ENCODE assay signal across 16 cellular contexts in genomic region chr21:35399002-35399401, GRCh38.
DNase-seq lines count a peak whose midpoint lies in the region; ATAC-seq and TF ChIP-seq lines count a peak whose summit lies in the region.
"Had no signal": no experiment of that assay in that cellular context is flagged by ENCODE, and none has a peak within 500 bp of the region (broad histone marks: within the 10 kb centered on the region; RNA-seq: fewer than 3 reads in every experiment).

No MANE protein-coding gene starts in this region.

- H3K79me2 ChIP-seq in Loucy (ENCODE audit: insufficient read depth, low read length), result no peaks in the 10 kb centered on the region

- H2AFZ ChIP-seq in Loucy (ENCODE audit: low read length), result no peak overlapping the region

- H3K27me3 ChIP-seq in Loucy (ENCODE audit: insufficient read depth, low read length, poor library complexity, severe bottlenecking), result no peaks in the 10 kb centered on the region
- no peaks in the 10 kb centered on the region for H3K27me3 ChIP-seq in skeletal muscle satellite cell (ENCODE audit: control insufficient read depth, insufficient read depth, low read length)
- H3K27me3 ChIP-seq in testis, result no peaks in the 10 kb centered on the region
- H3K27me3 ChIP-seq: upper lobe of left lung had no signal

- H3K4me2 ChIP-seq in Loucy (ENCODE audit: low read depth, low read length, poor library complexity, severe bottlenecking) (peak overlapping the region; percentile 32), skeletal muscle satellite cell (ENCODE audit: low read length) (peak overlapping the region; percentile 72)

- H3K9me3 ChIP-seq in Loucy (ENCODE audit: insufficient read depth, low read depth, low read length) (no peaks in the 10 kb centered on the region), skeletal muscle satellite cell (replicated peaks; ENCODE audit: low read length) (no peaks in the 10 kb centered on the region), testis (no peaks in the 10 kb centered on the region)
- H3K9me3 ChIP-seq: upper lobe of left lung had no signal

- H3K4me1 ChIP-seq in Loucy (ENCODE audit: insufficient read depth, low read length, poor library complexity, severe bottlenecking), result peaks cover 3% of the 10 kb centered on the region
- peaks cover 29% of the 10 kb centered on the region for H3K4me1 ChIP-seq in skeletal muscle satellite cell (ENCODE audit: control insufficient read depth, insufficient read depth, low read length)
- H3K4me1 ChIP-seq in testis, result no peaks in the 10 kb centered on the region

- no peaks in the 10 kb centered on the region for H3K36me3 Mint-ChIP-seq in T-helper 2 cell treated with Interferon-gamma antibody and Interleukin-4, amounts not matched to agents 5 μg/mL and 100 μg/mL, for 36 hours (ENCODE audit: low read depth)

- H3K27ac Mint-ChIP-seq in T-helper 2 cell treated with Interferon-gamma antibody and Interleukin-4, amounts not matched to agents 5 μg/mL and 100 μg/mL, for 36 hours, result peak overlapping the region; percentile 16
- H3K27ac Mint-ChIP-seq: nephron progenitor cell had no signal

- no peak overlapping the region for H3K27ac ChIP-seq in testis
- H3K27ac ChIP-seq: upper lobe of left lung had no signal

- H3K27me3 Mint-ChIP-seq in T-helper 2 cell treated with Interferon-gamma antibody and Interleukin-4, amounts not matched to agents 5 μg/mL and 100 μg/mL, for 36 hours (ENCODE audit: low read depth), result no peaks in the 10 kb centered on the region

- H3K4me3 ChIP-seq in Loucy (ENCODE audit: low read length, poor library complexity, severe bottlenecking) (no peak overlapping the region), skeletal muscle satellite cell (ENCODE audit: low read length) (peak overlapping the region; percentile 31), testis (no peak overlapping the region)
- H3K4me3 ChIP-seq: GM12878, skin epidermis, upper lobe of left lung had no signal

- H3K9ac ChIP-seq in Loucy (ENCODE audit: low read depth, low read length, poor library complexity, severe bottlenecking) (no peak overlapping the region), skeletal muscle satellite cell (ENCODE audit: low read depth, low read length) (peak overlapping the region; percentile 43)

- TF ChIP-seq CTCF in Loucy (conservative IDR thresholded peaks at IDR 0.05; ENCODE audit: low read length), result no peak
- no peak for TF ChIP-seq CTCF in testis (IDR thresholded peaks at IDR 0.05)

- no peak for ATAC-seq in GM18505 (IDR thresholded peaks at IDR 0.05; ENCODE audit: unreplicated experiment)
- ATAC-seq: GM12878, left cardiac atrium had no signal

- H3F3A ChIP-seq in Loucy (ENCODE audit: low read depth), result no peaks in the 10 kb centered on the region

- intact Hi-C loops in testis (cut with DNase I; ENCODE audit: low total_unique reads), result no loop called here

- peaks cover 26% of the 10 kb centered on the region for H3K4me1 Mint-ChIP-seq in T-helper 2 cell treated with Interferon-gamma antibody and Interleukin-4, amounts not matched to agents 5 μg/mL and 100 μg/mL, for 36 hours (ENCODE audit: low read depth)

- no peak for TF ChIP-seq POLR2A in GM18505 (IDR thresholded peaks at IDR 0.05; ENCODE audit: borderline replicate concordance, extremely low read depth, insufficient read depth, insufficient read length)
- no peak for TF ChIP-seq POLR2A in testis (IDR thresholded peaks at IDR 0.05)

- H3K4me3 Mint-ChIP-seq in T-helper 2 cell treated with Interferon-gamma antibody and Interleukin-4, amounts not matched to agents 5 μg/mL and 100 μg/mL, for 36 hours, result peak overlapping the region; percentile 62
- H3K4me3 Mint-ChIP-seq: nephron progenitor cell had no signal

- DNase-seq in T-helper 2 cell treated with Interferon-gamma antibody and Interleukin-4, amounts not matched to agents 5 μg/mL and 100 μg/mL, for 36 hours (ENCODE audit: low spot score), result no peak
- DNase-seq in T-helper 2 cell (no peak), amniotic epithelial cell (ENCODE audit: low read depth) (peak; percentile 31), testis (no peak), NCI-H748 treated with DMSO at 0.1 percent for 48 hours (lab: John Stamatoyannopoulos, UW) (no peak)
- DNase-seq: activated CD8-positive, alpha-beta memory T cell treated with anti-CD3 and anti-CD28 coated beads for 24 hours; left cardiac atrium; NCI-H2029; nephron progenitor cell; NK-92 treated with Interleukin-12 subunit alpha and Interleukin-12 subunit beta, amount 100 ng/mL, for 24 hours; upper lobe of left lung had no signal

- no peaks in the 10 kb centered on the region for H3K9me3 Mint-ChIP-seq in T-helper 2 cell treated with Interferon-gamma antibody and Interleukin-4, amounts not matched to agents 5 μg/mL and 100 μg/mL, for 36 hours
- H3K9me3 Mint-ChIP-seq: nephron progenitor cell had no signal

- no peaks in the 10 kb centered on the region for H3K9me2 ChIP-seq in Loucy (replicated peaks; ENCODE audit: low read depth, low read length)

- no peaks in the 10 kb centered on the region for H4K20me1 ChIP-seq in Loucy (ENCODE audit: insufficient read depth, low read length, poor library complexity, severe bottlenecking)

- 80 to 82% methylated on average over 5 of the region's 5 CpGs for WGBS in testis, 2 donors

- no peaks in the 10 kb centered on the region for H3K36me3 ChIP-seq in Loucy (ENCODE audit: insufficient read depth, low read length)
- no peaks in the 10 kb centered on the region for H3K36me3 ChIP-seq in skeletal muscle satellite cell (ENCODE audit: insufficient read depth, low read length)
- no peaks in the 10 kb centered on the region for H3K36me3 ChIP-seq in testis (ENCODE audit: low read depth, missing control alignments)
- H3K36me3 ChIP-seq: upper lobe of left lung had no signal
